16 cellular contexts compared by ENCODE assay signal in genomic region chr12:13571035-13571434, GRCh38.
A peak's percentile ranks its signal among the peaks of the same experiment; 100 is the strongest.
DNase-seq lines count a peak whose midpoint lies in the region; TF ChIP-seq lines count a peak whose summit lies in the region.
"Had no signal": no experiment of that assay in that cellular context is flagged by ENCODE, and none has a peak within 500 bp of the region (broad histone marks: within the 10 kb centered on the region; RNA-seq: fewer than 3 reads in every experiment).

No MANE protein-coding gene starts in this region.

- no peak for TF ChIP-seq POLR2A in transverse colon (IDR thresholded peaks at IDR 0.05)

- TF ChIP-seq EP300 in transverse colon (IDR thresholded peaks at IDR 0.05; ENCODE audit: low read depth), result no peak

- H3K36me3 ChIP-seq in transverse colon, result no peaks in the 10 kb centered on the region
- H3K36me3 ChIP-seq: BLaER1 treated with 17β-estradiol and CSF1 and Interleukin-3, amounts not matched to agents 10 nM and 100 nM had no signal

- DNase-seq in COLO829 (ENCODE audit: low spot score), result peak; percentile 59
- DNase-seq in HuH-7 (ENCODE audit: low spot score), result peak; percentile 27
- peak; percentile 3 for DNase-seq in foreskin melanocyte
- no peak for DNase-seq in neural crest cell (ENCODE audit: low read depth, low spot score)
- no peak for DNase-seq in transverse colon
- no peak for DNase-seq in activated CD8-positive, alpha-beta memory T cell treated with anti-CD3 and anti-CD28 coated beads, Interleukin-2, amount 50 U/mL, for 4 hours
- DNase-seq in NCI-H146 (lab: John Stamatoyannopoulos, UW), result no peak
- DNase-seq: 8988T; CD4-positive, CD25-positive, alpha-beta regulatory T cell; DMS79; EL; GDM1; GOT3; HCEC 1CT; IMR-90 had no signal

- H3K27ac Mint-ChIP-seq in neural crest cell (ENCODE audit: unreplicated experiment), result no peak overlapping the region
- H3K27ac Mint-ChIP-seq: CD4-positive, CD25-positive, alpha-beta regulatory T cell had no signal

- no peaks in the 10 kb centered on the region for H3K27me3 ChIP-seq in transverse colon
- H3K27me3 ChIP-seq: BLaER1 treated with 17β-estradiol and CSF1 and Interleukin-3, amounts not matched to agents 10 nM and 100 nM had no signal

- no peaks in the 10 kb centered on the region for H3K4me1 ChIP-seq in transverse colon

- peaks cover 2% of the 10 kb centered on the region for H3K9me3 Mint-ChIP-seq in neural crest cell

- peaks cover 57% of the 10 kb centered on the region for H3K27me3 Mint-ChIP-seq in neural crest cell (ENCODE audit: low read depth)
- H3K27me3 Mint-ChIP-seq: CD4-positive, CD25-positive, alpha-beta regulatory T cell had no signal

- H3K4me3 ChIP-seq in transverse colon, result no peak overlapping the region
- H3K4me3 ChIP-seq: BLaER1 treated with 17β-estradiol and CSF1 and Interleukin-3, amounts not matched to agents 10 nM and 100 nM had no signal

- no peak overlapping the region for H3K4me3 Mint-ChIP-seq in neural crest cell
- H3K4me3 Mint-ChIP-seq: CD4-positive, CD25-positive, alpha-beta regulatory T cell had no signal

- peak; percentile 19 for TF ChIP-seq CTCF in neural crest cell (conservative IDR thresholded peaks at IDR 0.05)
- no peak for TF ChIP-seq CTCF in transverse colon (IDR thresholded peaks at IDR 0.05)

- intact Hi-C loops in transverse colon (cut with DNase I; ENCODE audit: low total_unique reads), result no loop called here

- in situ Hi-C loops in transverse colon (cut with MboI; ENCODE audit: low pct_ligation_motif_present in 1 of 4, low pct_unique_long_range_greater_than_20kb in 1 of 4, low sequenced_read_pairs in 3 of 4), result no loop called here

- peaks cover 26% of the 10 kb centered on the region for H3K4me1 Mint-ChIP-seq in neural crest cell
- H3K4me1 Mint-ChIP-seq: CD4-positive, CD25-positive, alpha-beta regulatory T cell had no signal

- 92 to 100% methylated on average over 1 to 2 of the region's 2 CpGs for WGBS in transverse colon (ENCODE audit: low coverage in 1 of 2), 2 donors

- peaks cover 3% of the 10 kb centered on the region for H3K36me3 Mint-ChIP-seq in neural crest cell (ENCODE audit: low read depth)
- H3K36me3 Mint-ChIP-seq: CD4-positive, CD25-positive, alpha-beta regulatory T cell had no signal

- no peaks in the 10 kb centered on the region for H3K9me3 ChIP-seq in transverse colon
- H3K9me3 ChIP-seq: BLaER1 treated with 17β-estradiol and CSF1 and Interleukin-3, amounts not matched to agents 10 nM and 100 nM had no signal

- H3K27ac ChIP-seq in transverse colon, result no peak overlapping the region
- H3K27ac ChIP-seq: BLaER1 treated with 17β-estradiol and CSF1 and Interleukin-3, amounts not matched to agents 10 nM and 100 nM had no signal

Comparison
In these comparisons a context has a peak if more than half of its experiments do, and no peak if none do; other contexts are left out.
1. DNase-seq: peak in COLO829 (single experiment), HuH-7 (single experiment) and foreskin melanocyte (single experiment); none in neural crest cell (single experiment), transverse colon (single experiment), activated CD8-positive, alpha-beta memory T cell treated with anti-CD3 and anti-CD28 coated beads, Interleukin-2, amount 50 U/mL, for 4 hours (single experiment) and NCI-H146 (single experiment).